Comparison of ENCODE assay signal across 7 cellular contexts in genomic region chr18:21194871-21195771, GRCh38. TPM values are rescaled to one million over a fixed set of nuclear protein-coding genes. Genes with fewer than 3 reads are reported as not detected.
DNase-seq lines count a peak whose midpoint lies in the region; ATAC-seq, FAIRE-seq and TF ChIP-seq lines count a peak whose summit lies in the region.

No MANE protein-coding gene starts in this region.

- DNase-seq in GM03348 (ENCODE audit: low spot score) (peak; percentile 58), IMR-90 (peak; percentile 58), RKO (ENCODE audit: low spot score) (peak; percentile 81), esophagus muscularis mucosa (ENCODE audit: extremely low spot score) (no peak), pancreas (no peak)

- no peaks in the 10 kb centered on the region for H3K9me1 ChIP-seq in IMR-90 (ENCODE audit: insufficient read depth, low read length)

- H2AK5ac ChIP-seq in IMR-90 (ENCODE audit: low read depth, low read length) = no peak overlapping the region

- dilution Hi-C loops in IMR-90 (cut with HindIII; ENCODE audit: low sequenced_read_pairs, unreplicated experiment) = no loop called here

- peak; percentile 78 for TF ChIP-seq RAD21 in IMR-90 (IDR thresholded peaks at IDR 0.05; ENCODE audit: low read length)

- H3K56ac ChIP-seq in IMR-90 (ENCODE audit: extremely low read depth, insufficient read depth, low read length) = no peak overlapping the region

- no peak for TF ChIP-seq EP300 in esophagus muscularis mucosa (IDR thresholded peaks at IDR 0.05)

- POLR2A ChIA-PET in IMR-90 (lab: Charles Lee; ENCODE audit: unreplicated experiment) = no interaction called here

- H3K18ac ChIP-seq in IMR-90 (ENCODE audit: low read depth, low read length) = no peak overlapping the region

- H4K5ac ChIP-seq in IMR-90 (ENCODE audit: low read depth, low read length) = no peak overlapping the region

- no peak overlapping the region for H2BK120ac ChIP-seq in IMR-90 (ENCODE audit: low read depth, low read length)

- TF ChIP-seq POLR2A in IMR-90 (IDR thresholded peaks at IDR 0.05; ENCODE audit: low read depth, low read length) (no peak), esophagus muscularis mucosa (IDR thresholded peaks at IDR 0.05; ENCODE audit: low read depth) (no peak)

- no peaks in the 10 kb centered on the region for H3K4me1 ChIP-seq in IMR-90 (ENCODE audit: control insufficient read depth, insufficient read depth, low read length)
- H3K4me1 ChIP-seq in esophagus muscularis mucosa = peaks cover 0 to 4% (median 0%) of the 10 kb centered on the region in 4 donors
- H3K4me1 ChIP-seq in pancreas = no peaks in the 10 kb centered on the region

- no peaks in the 10 kb centered on the region for H3K79me1 ChIP-seq in IMR-90 (ENCODE audit: low read depth in 1 of 2, low read length in 2 of 2)

- no peak overlapping the region for H3K4ac ChIP-seq in IMR-90 (ENCODE audit: low read depth, low read length)

- H3K27ac ChIP-seq in IMR-90 (ENCODE audit: insufficient read depth, low read length) (no peak overlapping the region), esophagus muscularis mucosa (replicated peaks in 1 of 4) (no peak overlapping the region), pancreas (no peak overlapping the region)

- FAIRE-seq in pancreas (lab: Jason Lieb, UNC) = peak; percentile 95

- ATAC-seq in IMR-90 (ENCODE audit: low read depth) = peak; percentile 71; the same call in 1 of the 2 replicates
- peak in 3 of 4 donors; percentile 58 to 75 (median 63) for ATAC-seq in pancreas
- ATAC-seq in GM21786 (IDR thresholded peaks at IDR 0.05; ENCODE audit: unreplicated experiment) = no peak
- no peak for ATAC-seq in GM21381 (IDR thresholded peaks at IDR 0.05; ENCODE audit: unreplicated experiment)

- peak; percentile 77 for TF ChIP-seq CTCF in IMR-90 (conservative IDR thresholded peaks at IDR 0.05; ENCODE audit: low read depth, low read length)
- peak; percentile 73 to 76 (median 74) for TF ChIP-seq CTCF in esophagus muscularis mucosa (IDR thresholded peaks at IDR 0.05)
- TF ChIP-seq CTCF in pancreas (IDR thresholded peaks at IDR 0.05) = peak; percentile 38 to 70 (median 56)

- no peak overlapping the region for H2BK15ac ChIP-seq in IMR-90 (ENCODE audit: low read depth, low read length)

- intact Hi-C loops in IMR-90 (cut with micrococcal nuclease) (loop anchor here (1.0 to 5.0 kb wide), 3 partner anchors 249 to 762 kb away; partner anchors contain the start of gene ESCO1), esophagus muscularis mucosa (cut with DNase I) (loop anchor here (2.0 to 10.0 kb wide), 2 partner anchors 250 to 760 kb away; no protein-coding TSS in a partner anchor), pancreas (cut with DNase I) (loop anchor here in 2 of 3 donors (5.0 kb wide), 1 partner anchor 252 kb away; no protein-coding TSS in a partner anchor)

- peaks cover 11% of the 10 kb centered on the region; the same call in 1 of the 2 replicates for H3K27me3 ChIP-seq in IMR-90 (ENCODE audit: control insufficient read depth, insufficient read depth, low read length)
- no peaks in the 10 kb centered on the region for H3K27me3 ChIP-seq in esophagus muscularis mucosa
- no peaks in the 10 kb centered on the region for H3K27me3 ChIP-seq in pancreas

- no TSS peak for BruUV-seq in IMR-90 (replicated peaks; lab: Mats Ljungman, UMichigan)

- H4K8ac ChIP-seq in IMR-90 (ENCODE audit: low read depth in 2 of 2, low read length in 2 of 2) = no peak overlapping the region

- H3K4me3 ChIP-seq in IMR-90 (ENCODE audit: insufficient read depth, low read depth, low read length) = no peak overlapping the region
- no peak overlapping the region for H3K4me3 ChIP-seq in esophagus muscularis mucosa
- H3K4me3 ChIP-seq in pancreas = no peak overlapping the region

- H3K9ac ChIP-seq in IMR-90 (ENCODE audit: low read depth, low read length) = no peak overlapping the region

- CTCF ChIA-PET in IMR-90 (lab: Yijun Ruan, JAX) = interaction anchor here (0.6 to 2.0 kb wide), 14 partner anchors 14 to 277 kb away, joined by 3 to 15 read pairs (median 4); no protein-coding TSS in a partner anchor

- H2AK9ac ChIP-seq in IMR-90 (replicated peaks; ENCODE audit: low read depth, low read length, poor library complexity) = no peak overlapping the region

- no peak overlapping the region for H2BK5ac ChIP-seq in IMR-90 (ENCODE audit: low read depth, low read length, poor library complexity, severe bottlenecking)

- H2AFZ ChIP-seq in IMR-90 (replicated peaks; ENCODE audit: low read length, poor library complexity) = no peak overlapping the region

- no peaks in the 10 kb centered on the region for H3K36me3 ChIP-seq in IMR-90 (ENCODE audit: control insufficient read depth, insufficient read depth, low read length)
- no peaks in the 10 kb centered on the region for H3K36me3 ChIP-seq in esophagus muscularis mucosa
- H3K36me3 ChIP-seq in pancreas = no peaks in the 10 kb centered on the region

- 0% methylated on average over 2 of the region's 4 CpGs; no CpG with 5 or more reads in 1 of the 2 experiments for WGBS in IMR-90 (ENCODE audit: extremely low coverage in 2 of 2, insufficient read length in 1 of 2), 2 experiments
- WGBS in esophagus muscularis mucosa = 17% methylated on average over 4 of the region's 4 CpGs
- WGBS in pancreas, 2 donors = 4 to 5% methylated on average over 4 of the region's 4 CpGs

- H3K9me3 ChIP-seq in IMR-90 (ENCODE audit: control insufficient read depth, insufficient read depth, low read length) (no peaks in the 10 kb centered on the region), esophagus muscularis mucosa (no peaks in the 10 kb centered on the region), pancreas (no peaks in the 10 kb centered on the region)

- no peaks in the 10 kb centered on the region for H4K20me1 ChIP-seq in IMR-90 (ENCODE audit: insufficient read depth, low read length)

- no peak overlapping the region for H2BK20ac ChIP-seq in IMR-90 (ENCODE audit: low read depth, low read length)

- no peak overlapping the region for H3K14ac ChIP-seq in IMR-90 (replicated peaks; ENCODE audit: low read depth, low read length)

- no peak overlapping the region for H4K91ac ChIP-seq in IMR-90 (ENCODE audit: insufficient read depth, low read depth, low read length)

- H3K4me2 ChIP-seq in IMR-90 (ENCODE audit: low read depth, low read length) = no peak overlapping the region

- H3K23ac ChIP-seq in IMR-90 (ENCODE audit: low read depth, low read length) = no peak overlapping the region

- in situ Hi-C loops in IMR-90 (cut with MboI; ENCODE audit: low sequenced_read_pairs) = no loop called here

TF ChIP-seq in IMR-90, 13 proteins besides CTCF, POLR2A, EP300 and RAD21:
- TF ChIP-seq MXI1 (IDR thresholded peaks at IDR 0.05; ENCODE audit: borderline replicate concordance, low read depth, low read length) (no peak), SMC3 (IDR thresholded peaks at IDR 0.05; ENCODE audit: low read depth, low read length) (peak; percentile 49; the same call in 1 of the 2 replicates), BHLHE40 (IDR thresholded peaks at IDR 0.05; ENCODE audit: low read depth, low read length) (no peak)

RNA-seq across cellular contexts. Expression of gene GREB1L, which starts 46.9 kb away (rescaled TPM):
- total RNA-seq in IMR-90 (2012; rRNA removed) = under 0.01 TPM in 1 of 2 replicates, not detected in the other
- 0.01 and 0.02 TPM in 2 replicates for polyA plus RNA-seq in IMR-90 (2012; rRNA removed)
- polyA plus RNA-seq in IMR-90 (2012; cell fraction: cytosol; rRNA removed) = 0.12 TPM in 1 of 2 replicates, not detected in the other
- polyA plus RNA-seq in IMR-90 (2012; cell fraction: nucleus; rRNA removed; ENCODE audit: low replicate concordance) = 0.03 and 0.09 TPM in 2 replicates
- total RNA-seq in esophagus muscularis mucosa = 10 to 100 TPM; 13.2 to 16.0 (median 14.5) TPM
- under 1 TPM in 4 of 6 donors, not detected in 2; 0.03 to 0.34 (median 0.21) TPM for total RNA-seq in pancreas
- polyA plus RNA-seq in pancreas = under 1 TPM; 0.14 to 0.23 TPM

Comparison
In these comparisons a context has a peak if more than half of its experiments do, and no peak if none do; other contexts are left out.
1. DNase-seq: peak in GM03348 (single experiment), IMR-90 (single experiment) and RKO (single experiment); none in esophagus muscularis mucosa (single experiment) and pancreas (0 of 6).
2. ATAC-seq: peak in IMR-90 (single experiment) and pancreas (3 of 4); none in GM21786 (single experiment) and GM21381 (single experiment).
3. RNA of gene GREB1L, which starts 46.9 kb away (total RNA-seq): 13.2 to 16.0 TPM in esophagus muscularis mucosa; 0.03 to 0.34 TPM in pancreas and under 0.01 TPM in IMR-90; every median in the first group is over 10 times any median in the second.
4. Peak in every context shown above with its lines, with median percentiles within 50 percentile points of each other: CTCF ChIP-seq.